ENCODE assay signal across 17 cellular contexts in genomic region chr18:46067431-46068007, GRCh38. TPM values are rescaled to one million over a fixed set of nuclear protein-coding genes. Genes with fewer than 3 reads are reported as not detected.
A peak's percentile ranks its signal among the peaks of the same experiment; 100 is the strongest.
DNase-seq lines count a peak whose midpoint lies in the region; ATAC-seq, FAIRE-seq and TF ChIP-seq lines count a peak whose summit lies in the region.
"Had no signal": no experiment of that assay in that cellular context is flagged by ENCODE, and none has a peak within 500 bp of the region (broad histone marks: within the 10 kb centered on the region; RNA-seq: fewer than 3 reads in every experiment).

No MANE protein-coding gene starts in this region.

- peaks cover 23% of the 10 kb centered on the region for H3K4me1 Mint-ChIP-seq in activated CD4-positive, alpha-beta T cell treated with anti-CD3 and anti-CD28 coated beads, Interleukin-2, amount 10 ng/mL, durations not matched to agents 24 days and 14 days

- H3K9me3 ChIP-seq in K562 (replicated peaks; ENCODE audit: control insufficient read depth, insufficient read depth, low read depth, low read length): no peaks in the 10 kb centered on the region
- H3K9me3 ChIP-seq in mucosa of descending colon: no peaks in the 10 kb centered on the region
- H3K9me3 ChIP-seq: pancreas had no signal

- no peak overlapping the region for H2AFZ ChIP-seq in K562 (ENCODE audit: low read depth, low read length)

- no peak overlapping the region for H3K4me3 Mint-ChIP-seq in activated CD4-positive, alpha-beta T cell treated with anti-CD3 and anti-CD28 coated beads, Interleukin-2, amount 10 ng/mL, durations not matched to agents 24 days and 14 days
- H3K4me3 Mint-ChIP-seq: activated naive CD4-positive, alpha-beta T cell treated with anti-CD3 and anti-CD28 coated beads, Interleukin-2, amount 50 U/mL, for 24 hours; stimulated activated naive CD8-positive, alpha-beta T cell treated with anti-CD3 and anti-CD28 coated beads, Interleukin-15, Interleukin-2, amounts not matched to agents 100 ng/mL and 50 ng/mL, for 24 hours had no signal

- no peak overlapping the region for H3K9ac ChIP-seq in K562 (ENCODE audit: insufficient read depth in 1 of 2, low read depth in 2 of 2, low read length in 2 of 2)

- TF ChIP-seq CTCF in K562 (IDR thresholded peaks at IDR 0.05 in 2 of 3, conservative IDR thresholded peaks at IDR 0.05 in 1 of 3; ENCODE audit: insufficient read depth in 2 of 3, low read depth in 1 of 3, low read length in 3 of 3): no peak
- TF ChIP-seq CTCF in mucosa of descending colon (IDR thresholded peaks at IDR 0.05): no peak

- H3K36me3 ChIP-seq in K562 (ENCODE audit: control insufficient read depth, insufficient read depth, low read length) (peaks cover 12% of the 10 kb centered on the region; the same call in 1 of the 3 replicates), mucosa of descending colon (ENCODE audit: low read depth) (no peaks in the 10 kb centered on the region)
- H3K36me3 ChIP-seq: heart right ventricle, pancreas had no signal

- peak overlapping the region; percentile 56; the same call in 1 of the 3 replicates for H3K27ac ChIP-seq in K562 (ENCODE audit: extremely low read depth, low read depth, low read length)
- H3K27ac ChIP-seq: dorsolateral prefrontal cortex, heart right ventricle, pancreas had no signal

- H3K36me3 Mint-ChIP-seq in activated CD4-positive, alpha-beta T cell treated with anti-CD3 and anti-CD28 coated beads, Interleukin-2, amount 10 ng/mL, durations not matched to agents 24 days and 14 days (ENCODE audit: low read depth): peaks cover 3% of the 10 kb centered on the region
- H3K36me3 Mint-ChIP-seq: activated naive CD4-positive, alpha-beta T cell treated with anti-CD3 and anti-CD28 coated beads, Interleukin-2, amount 50 U/mL, for 24 hours had no signal

- CTCF ChIA-PET in K562 (lab: Yijun Ruan, JAX; ENCODE audit: low intra/inter-chr PET ratio): no interaction called here

- H3K79me2 ChIP-seq in K562 (ENCODE audit: control insufficient read depth, insufficient read depth, low read length): peaks cover 69% of the 10 kb centered on the region

- no peaks in the 10 kb centered on the region for H3K9me3 Mint-ChIP-seq in activated CD4-positive, alpha-beta T cell treated with anti-CD3 and anti-CD28 coated beads, Interleukin-2, amount 10 ng/mL, durations not matched to agents 24 days and 14 days
- H3K9me3 Mint-ChIP-seq: activated naive CD4-positive, alpha-beta T cell treated with anti-CD3 and anti-CD28 coated beads, Interleukin-2, amount 50 U/mL, for 24 hours; stimulated activated naive CD8-positive, alpha-beta T cell treated with anti-CD3 and anti-CD28 coated beads, Interleukin-15, Interleukin-2, amounts not matched to agents 100 ng/mL and 50 ng/mL, for 24 hours had no signal

- in situ Hi-C loops in K562 (cut with MboI): no loop called here

- H3K4me1 ChIP-seq in K562 (replicated peaks in 1 of 2; ENCODE audit: control insufficient read depth in 2 of 2, insufficient read depth in 2 of 2, low read length in 2 of 2) (peaks cover 24 to 27% of the 10 kb centered on the region in 2 experiments; a peak in 4 of 5 replicates), mucosa of descending colon (ENCODE audit: low read depth) (peaks cover 7% of the 10 kb centered on the region)

- no peaks in the 10 kb centered on the region for H4K20me1 ChIP-seq in K562 (replicated peaks; ENCODE audit: control insufficient read depth, insufficient read depth, low read length)

- intact Hi-C loops in K562 (cut with micrococcal nuclease) (no loop called here), mucosa of descending colon (cut with DNase I, micrococcal nuclease) (no loop called here), cardiac septum (cut with DNase I) (no loop called here)
- intact Hi-C loops in activated CD4-positive, alpha-beta T cell treated with anti-CD3 and anti-CD28 coated beads, Interleukin-2, amount 10 ng/mL, durations not matched to agents 24 days and 14 days (cut with micrococcal nuclease): no loop called here

- H3K27ac Mint-ChIP-seq in activated CD4-positive, alpha-beta T cell treated with anti-CD3 and anti-CD28 coated beads, Interleukin-2, amount 10 ng/mL, durations not matched to agents 24 days and 14 days: no peak overlapping the region
- H3K27ac Mint-ChIP-seq: activated naive CD4-positive, alpha-beta T cell treated with anti-CD3 and anti-CD28 coated beads, Interleukin-2, amount 50 U/mL, for 24 hours; CD4-positive, CD25-positive, alpha-beta regulatory T cell; stimulated activated naive CD8-positive, alpha-beta T cell treated with anti-CD3 and anti-CD28 coated beads, Interleukin-15, Interleukin-2, amounts not matched to agents 100 ng/mL and 50 ng/mL, for 24 hours had no signal

- FAIRE-seq in K562 (lab: Jason Lieb, UNC): no peak
- FAIRE-seq: pancreas had no signal

- no peak overlapping the region for H3K4me2 ChIP-seq in K562 (ENCODE audit: insufficient read depth, low read length)

- no peak for TF ChIP-seq EP300 in K562 (IDR thresholded peaks at IDR 0.05; ENCODE audit: low read length)

- no peak for TF ChIP-seq RAD21 in K562 (CRISPR knock-in tag; conservative IDR thresholded peaks at IDR 0.05 in 1 of 2, IDR thresholded peaks at IDR 0.05 in 1 of 2)

- no peaks in the 10 kb centered on the region for H3K27me3 Mint-ChIP-seq in activated CD4-positive, alpha-beta T cell treated with anti-CD3 and anti-CD28 coated beads, Interleukin-2, amount 10 ng/mL, durations not matched to agents 24 days and 14 days
- H3K27me3 Mint-ChIP-seq: activated naive CD4-positive, alpha-beta T cell treated with anti-CD3 and anti-CD28 coated beads, Interleukin-2, amount 50 U/mL, for 24 hours; stimulated activated naive CD8-positive, alpha-beta T cell treated with anti-CD3 and anti-CD28 coated beads, Interleukin-15, Interleukin-2, amounts not matched to agents 100 ng/mL and 50 ng/mL, for 24 hours had no signal

- 20% methylated on average over 1 of the region's 5 CpGs for WGBS in K562 (ENCODE audit: insufficient coverage, low coverage, missing lambda C conversion rate)

- POLR2A ChIA-PET in K562 (lab: Yijun Ruan, JAX): interaction anchor here (0.6 to 1.5 kb wide), 2 partner anchors 22 to 1172 kb away, joined by 3 to 6 read pairs; no protein-coding TSS in a partner anchor

- ATAC-seq in GM18517 (IDR thresholded peaks at IDR 0.05; ENCODE audit: unreplicated experiment): peak; percentile 40
- ATAC-seq in K562: peak; percentile 58
- peak; percentile 60 for ATAC-seq in mucosa of descending colon
- ATAC-seq in HG03039 (IDR thresholded peaks at IDR 0.05; ENCODE audit: unreplicated experiment): no peak
- ATAC-seq in GM21526 (IDR thresholded peaks at IDR 0.05; ENCODE audit: low FRiP score, unreplicated experiment): no peak

- no TSS peak for BruUV-seq in K562 (replicated peaks; lab: Mats Ljungman, UMichigan)

- no peaks in the 10 kb centered on the region for H3K9me1 ChIP-seq in K562 (ENCODE audit: control insufficient read depth, insufficient read depth, low read length)

- TF ChIP-seq POLR2A in K562 (conservative IDR thresholded peaks at IDR 0.05): no peak

- H3K4me3 ChIP-seq in K562 (no peak overlapping the region), mucosa of descending colon (no peak overlapping the region)
- H3K4me3 ChIP-seq: dorsolateral prefrontal cortex, heart right ventricle, pancreas had no signal

- peak; percentile 16 for DNase-seq in MV-4-11 (lab: John Stamatoyannopoulos, UW)
- peak in 2 of 4 experiments; percentile 42 to 47 for DNase-seq in K562 (ENCODE audit: extremely low read depth in 1 of 4, low spot score in 3 of 4)
- no peak for DNase-seq in mucosa of descending colon
- no peak for DNase-seq in activated CD4-positive, alpha-beta T cell treated with anti-CD3 and anti-CD28 coated beads, Interleukin-2, amount 10 ng/mL, durations not matched to agents 24 days and 14 days
- DNase-seq in cardiac septum (ENCODE audit: low spot score): no peak
- DNase-seq: activated CD4-positive, alpha-beta T cell treated with anti-CD3 and anti-CD28 coated beads, Interleukin-2, amount 50 U/mL, for 1 hour; dorsolateral prefrontal cortex; heart right ventricle; stimulated activated CD4-positive, alpha-beta T cell treated with anti-CD3 and anti-CD28 coated beads, Interleukin-1b, Interleukin-23, amount 100 ng/mL, for 48 hours; T-helper 1 cell had no signal

- H3K27me3 ChIP-seq in K562 (ENCODE audit: control insufficient read depth in 2 of 2, insufficient read depth in 2 of 2, low read length in 2 of 2): no peaks in the 10 kb centered on the region
- H3K27me3 ChIP-seq: heart right ventricle, pancreas had no signal

RNA-seq across cellular contexts. Expression of gene PSTPIP2, which starts 4.5 kb away (rescaled TPM):
- 17.8 and 49.9 TPM in 2 replicates for total RNA-seq in K562 (2011; cell fraction: chromatin; rRNA removed; ENCODE audit: low replicate concordance)
- total RNA-seq in K562 (2011; cell fraction: nucleolus; rRNA removed): 10.8 and 12.1 TPM in 2 replicates
- 23.0 and 26.0 TPM in 2 replicates for total RNA-seq in K562 (2011; cell fraction: nucleoplasm; rRNA removed)
- total RNA-seq in K562 (2014; rRNA removed) (17.0 and 21.2 TPM in 2 replicates), K562 (2014; rRNA removed; fragmentation: Illumina TruSeq; extraction: Trizol) (35.8 and 38.5 TPM in 2 replicates), K562 (2015; rRNA removed; fragmentation: Illumina TruSeq; extraction: Trizol) (26.8 and 29.3 TPM in 2 replicates), K562 (2021) (25.2 and 25.6 TPM in 2 replicates), mucosa of descending colon (1 to 10 TPM; 2.9 to 9.4 (median 9.0) TPM), cardiac septum (1.3 TPM)
- polyA plus RNA-seq in K562 (2011; rRNA removed) (25.5 and 33.6 TPM in 2 replicates), K562 (2014; fragmentation: Illumina TruSeq; extraction: Trizol) (35.6 and 45.7 TPM in 2 replicates), K562 (2014; fragmentation: Nextera tagmentation; extraction: Ambion mirVana) (10 to 100 TPM; 14.0 to 25.2 TPM), K562 (2014; rRNA removed) (27.1 and 33.4 TPM in 2 replicates)
- 14.6 and 20.0 TPM in 2 replicates for polyA plus RNA-seq in K562 (2011; cell fraction: cytosol; rRNA removed)
- polyA plus RNA-seq in K562 (2011; cell fraction: nucleus; rRNA removed): 10.5 and 14.2 TPM in 2 replicates
- 18.5 and 21.1 TPM in 2 replicates for polyA plus RNA-seq in K562 (2012)
- 24.4 and 27.2 TPM in 2 replicates for polyA minus RNA-seq in K562 (2011; rRNA and poly(A)+ RNA removed)
- 14.7 and 15.7 TPM in 2 replicates for polyA minus RNA-seq in K562 (2011; cell fraction: cytosol; rRNA and poly(A)+ RNA removed)
- 7.4 and 11.4 TPM in 2 replicates for polyA minus RNA-seq in K562 (2011; cell fraction: nucleus; rRNA and poly(A)+ RNA removed)
- 27.5 and 29.2 TPM in 2 replicates for total RNA-seq in activated CD4-positive, alpha-beta T cell treated with anti-CD3 and anti-CD28 coated beads, Interleukin-2, amount 10 ng/mL, durations not matched to agents 24 days and 14 days

RNA-seq across cellular contexts. Expression of gene ATP5F1A, which starts 30.6 kb away (rescaled TPM):
- total RNA-seq in K562 (2011; cell fraction: chromatin; rRNA removed; ENCODE audit: low replicate concordance): 237 and 420 TPM in 2 replicates
- 160 and 177 TPM in 2 replicates for total RNA-seq in K562 (2011; cell fraction: nucleolus; rRNA removed)
- total RNA-seq in K562 (2011; cell fraction: nucleoplasm; rRNA removed): 216 and 234 TPM in 2 replicates
- total RNA-seq in K562 (2014; rRNA removed) (359 and 377 TPM in 2 replicates), K562 (2014; rRNA removed; fragmentation: Illumina TruSeq; extraction: Trizol) (517 and 529 TPM in 2 replicates), K562 (2015; rRNA removed; fragmentation: Illumina TruSeq; extraction: Trizol) (480 and 490 TPM in 2 replicates), K562 (2021) (401 and 403 TPM in 2 replicates), mucosa of descending colon (100 to 1,000 TPM; 476 to 643 (median 622) TPM), cardiac septum (1,569 TPM)
- polyA plus RNA-seq in K562 (2011; rRNA removed) (456 and 553 TPM in 2 replicates), K562 (2014; fragmentation: Illumina TruSeq; extraction: Trizol) (396 and 436 TPM in 2 replicates), K562 (2014; fragmentation: Nextera tagmentation; extraction: Ambion mirVana) (100 to 1,000 TPM; 690 to 762 TPM), K562 (2014; rRNA removed) (443 and 471 TPM in 2 replicates)
- polyA plus RNA-seq in K562 (2011; cell fraction: cytosol; rRNA removed): 493 and 750 TPM in 2 replicates
- 217 and 371 TPM in 2 replicates for polyA plus RNA-seq in K562 (2011; cell fraction: nucleus; rRNA removed)
- 313 and 360 TPM in 2 replicates for polyA plus RNA-seq in K562 (2012)
- 905 and 982 TPM in 2 replicates for polyA minus RNA-seq in K562 (2011; rRNA and poly(A)+ RNA removed)
- 286 and 314 TPM in 2 replicates for polyA minus RNA-seq in K562 (2011; cell fraction: cytosol; rRNA and poly(A)+ RNA removed)
- 57.6 and 119 TPM in 2 replicates for polyA minus RNA-seq in K562 (2011; cell fraction: nucleus; rRNA and poly(A)+ RNA removed)
- 440 and 443 TPM in 2 replicates for total RNA-seq in activated CD4-positive, alpha-beta T cell treated with anti-CD3 and anti-CD28 coated beads, Interleukin-2, amount 10 ng/mL, durations not matched to agents 24 days and 14 days

RNA-seq across cellular contexts. Expression of gene HAUS1, which starts 36.7 kb away (rescaled TPM):
- 9.9 and 13.3 TPM in 2 replicates for total RNA-seq in K562 (2011; cell fraction: chromatin; rRNA removed; ENCODE audit: low replicate concordance)
- total RNA-seq in K562 (2011; cell fraction: nucleolus; rRNA removed): 5.2 and 6.1 TPM in 2 replicates
- total RNA-seq in K562 (2011; cell fraction: nucleoplasm; rRNA removed): 8.0 and 14.1 TPM in 2 replicates
- total RNA-seq in K562 (2014; rRNA removed): 42.0 and 55.6 TPM in 2 replicates
- total RNA-seq in K562 (2014; rRNA removed; fragmentation: Illumina TruSeq; extraction: Trizol): 70.0 and 81.9 TPM in 2 replicates
- 52.4 and 59.7 TPM in 2 replicates for total RNA-seq in K562 (2015; rRNA removed; fragmentation: Illumina TruSeq; extraction: Trizol)
- 45.6 and 51.1 TPM in 2 replicates for total RNA-seq in K562 (2021)
- 63.4 and 76.3 TPM in 2 replicates for polyA plus RNA-seq in K562 (2011; rRNA removed)
- 37.3 and 51.8 TPM in 2 replicates for polyA plus RNA-seq in K562 (2011; cell fraction: cytosol; rRNA removed)
- 14.8 and 22.3 TPM in 2 replicates for polyA plus RNA-seq in K562 (2011; cell fraction: nucleus; rRNA removed)
- 57.5 and 62.5 TPM in 2 replicates for polyA plus RNA-seq in K562 (2012)
- polyA plus RNA-seq in K562 (2014; fragmentation: Illumina TruSeq; extraction: Trizol): 77.7 and 83.2 TPM in 2 replicates
- 100 to 1,000 TPM; 131 to 135 TPM for polyA plus RNA-seq in K562 (2014; fragmentation: Nextera tagmentation; extraction: Ambion mirVana)
- 59.1 and 77.2 TPM in 2 replicates for polyA plus RNA-seq in K562 (2014; rRNA removed)
- 22.1 and 24.4 TPM in 2 replicates for polyA minus RNA-seq in K562 (2011; rRNA and poly(A)+ RNA removed)
- 23.8 and 28.5 TPM in 2 replicates for polyA minus RNA-seq in K562 (2011; cell fraction: cytosol; rRNA and poly(A)+ RNA removed)
- 6.6 and 9.1 TPM in 2 replicates for polyA minus RNA-seq in K562 (2011; cell fraction: nucleus; rRNA and poly(A)+ RNA removed)
- total RNA-seq in mucosa of descending colon: 10 to 100 TPM in 2 of 3 donors, 1 to 10 TPM in 1; 8.2 to 26.2 (median 18.4) TPM
- total RNA-seq in activated CD4-positive, alpha-beta T cell treated with anti-CD3 and anti-CD28 coated beads, Interleukin-2, amount 10 ng/mL, durations not matched to agents 24 days and 14 days: 49.5 and 49.6 TPM in 2 replicates
- 7.8 TPM for total RNA-seq in cardiac septum

Comparison
In these comparisons a context has a peak if more than half of its experiments do, and no peak if none do; other contexts are left out.
1. ATAC-seq: peak in GM18517 (single experiment), K562 (single experiment) and mucosa of descending colon (single experiment); none in HG03039 (single experiment) and GM21526 (single experiment).